ENCODE assay signal across 16 cellular contexts in the genomic region with DNA sequence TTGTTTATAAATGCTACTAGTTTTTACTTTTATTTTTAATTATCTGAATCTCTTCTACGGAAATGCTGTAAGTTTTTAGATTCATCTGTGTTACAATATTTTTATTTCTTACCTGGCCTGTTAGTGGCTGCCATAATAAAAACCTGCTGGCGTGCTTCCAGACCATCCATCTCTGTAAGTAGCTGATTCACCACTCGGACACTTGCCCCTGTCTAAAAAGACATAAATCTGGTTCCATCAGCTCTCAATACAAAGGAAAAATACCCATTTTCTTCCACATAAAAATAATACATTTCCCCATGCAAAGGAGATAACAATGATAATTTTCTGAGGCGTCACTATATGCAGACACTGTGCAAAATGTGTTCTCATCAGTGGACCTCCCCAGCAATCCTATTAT.
DNase-seq lines count a peak whose midpoint lies in the region; ATAC-seq and TF ChIP-seq lines count a peak whose summit lies in the region.
"Had no signal": no experiment of that assay in that cellular context is flagged by ENCODE, and none has a peak within 500 bp of the region (broad histone marks: within the 10 kb centered on the region; RNA-seq: fewer than 3 reads in every experiment).

No MANE protein-coding gene starts in this region.

- H3K4me3 ChIP-seq in BLaER1 (no peak overlapping the region), KMS-11 (IDR thresholded peaks at IDR 0.05; ENCODE audit: insufficient read depth, low read depth, low read length) (no peak overlapping the region), mammary epithelial cell (replicated peaks in 1 of 3; ENCODE audit: insufficient read depth in 1 of 3, low read depth in 2 of 3, low read length in 3 of 3) (no peak overlapping the region)

- H3K27me3 ChIP-seq in BLaER1 (no peaks in the 10 kb centered on the region), KMS-11 (ENCODE audit: insufficient read depth, low read depth) (no peaks in the 10 kb centered on the region), mammary epithelial cell (ENCODE audit: insufficient read depth, low read length) (no peaks in the 10 kb centered on the region)

- ATAC-seq in HG03378 (IDR thresholded peaks at IDR 0.05; ENCODE audit: unreplicated experiment): no peak
- no peak for ATAC-seq in HG02759 (IDR thresholded peaks at IDR 0.05; ENCODE audit: unreplicated experiment)

- H3K36me3 ChIP-seq in BLaER1: peaks cover 49% of the 10 kb centered on the region
- no peaks in the 10 kb centered on the region for H3K36me3 ChIP-seq in KMS-11 (ENCODE audit: insufficient read depth)
- H3K36me3 ChIP-seq in mammary epithelial cell (ENCODE audit: insufficient read depth, low read length): peaks cover 4% of the 10 kb centered on the region

- H4K20me1 ChIP-seq in BLaER1 (no peaks in the 10 kb centered on the region), KMS-11 (ENCODE audit: insufficient read depth) (no peaks in the 10 kb centered on the region), mammary epithelial cell (ENCODE audit: insufficient read depth, low read length) (no peaks in the 10 kb centered on the region)

- no peaks in the 10 kb centered on the region for H3K79me2 ChIP-seq in KMS-11 (ENCODE audit: insufficient read depth, low read depth)
- no peaks in the 10 kb centered on the region for H3K79me2 ChIP-seq in mammary epithelial cell (ENCODE audit: insufficient read depth, low read length)

- H3K9me3 ChIP-seq in BLaER1 (no peaks in the 10 kb centered on the region), mammary epithelial cell (replicated peaks; ENCODE audit: insufficient read depth, low read length) (no peaks in the 10 kb centered on the region)

- CTCF ChIA-PET in mammary epithelial cell (lab: Charles Lee; ENCODE audit: low non-redundant PET): no interaction called here

- no peak for TF ChIP-seq CTCF in KMS-11 (conservative IDR thresholded peaks at IDR 0.05; ENCODE audit: low read depth, low read length)
- TF ChIP-seq CTCF in mammary epithelial cell (conservative IDR thresholded peaks at IDR 0.05 in 1 of 2, IDR thresholded peaks at IDR 0.05 in 1 of 2; ENCODE audit: extremely low read depth in 1 of 2, insufficient read depth in 1 of 2, low read depth in 1 of 2, low read length in 2 of 2): no peak

- peaks cover 40% of the 10 kb centered on the region for H3K4me1 ChIP-seq in BLaER1
- peaks cover 28% of the 10 kb centered on the region for H3K4me1 ChIP-seq in KMS-11 (ENCODE audit: low read depth, poor library complexity, severe bottlenecking)
- H3K4me1 ChIP-seq in mammary epithelial cell (ENCODE audit: insufficient read depth, low read length): peaks cover 24% of the 10 kb centered on the region

- no peak overlapping the region for H2AFZ ChIP-seq in KMS-11 (ENCODE audit: low read depth)
- H2AFZ ChIP-seq in mammary epithelial cell (ENCODE audit: low read depth, low read length): no peak overlapping the region

- WGBS in mammary epithelial cell (ENCODE audit: low coverage, missing lambda C conversion rate): 85% methylated on average over 4 of the region's 4 CpGs

- H3K27ac ChIP-seq in BLaER1: no peak overlapping the region
- no peak overlapping the region for H3K27ac ChIP-seq in KMS-11
- no peak overlapping the region for H3K27ac ChIP-seq in mammary epithelial cell (ENCODE audit: insufficient read depth, low read depth, low read length)

- intact Hi-C loops in mammary epithelial cell (cut with micrococcal nuclease): no loop called here

- BruUV-seq in mammary epithelial cell (replicated peaks; lab: Mats Ljungman, UMichigan): no TSS peak

- dilution Hi-C loops in mammary epithelial cell (cut with HindIII; ENCODE audit: low sequenced_read_pairs): no loop called here

- H3K4me2 ChIP-seq in BLaER1 (peak overlapping the region; percentile 41; the same call in 1 of the 2 replicates), KMS-11 (peak overlapping the region; percentile 31; the same call in 1 of the 2 replicates), mammary epithelial cell (ENCODE audit: insufficient read depth, low read depth, low read length) (no peak overlapping the region)

- H3K9ac ChIP-seq in BLaER1 (no peak overlapping the region), KMS-11 (no peak overlapping the region), mammary epithelial cell (ENCODE audit: insufficient read depth, low read length) (peak overlapping the region; percentile 4)

- peak; percentile 69 for DNase-seq in A172 (ENCODE audit: low spot score)
- DNase-seq in mammary epithelial cell: peak; percentile 32
- no peak for DNase-seq in NCI-H69 (lab: John Stamatoyannopoulos, UW)
- DNase-seq: C1 segment of cervical spinal cord, DMS53, GOT3, MV-4-11, NCI-H1436 treated with DMSO at 0.1 percent for 48 hours, NCI-H2081, NCI-H446, NCI-H774, SIG-M5 had no signal

- in situ Hi-C loops in mammary epithelial cell (cut with MboI; ENCODE audit: low sequenced_read_pairs in 2 of 2): no loop called here
